ENCODE assay signal across 25 cellular contexts in genomic region chr6:111428803-111429202, GRCh38.
"Had no signal": no experiment of that assay in that cellular context is flagged by ENCODE, and none has a peak within 500 bp of the region (broad histone marks: within the 10 kb centered on the region; RNA-seq: fewer than 3 reads in every experiment).

No MANE protein-coding gene starts in this region.

- H3K27ac ChIP-seq: lower lobe of right lung, suprapubic skin, tibial nerve had no signal

- H3K9me3 ChIP-seq: suprapubic skin had no signal

- H3K4me3 ChIP-seq: lower lobe of right lung, smooth muscle cell, stomach, suprapubic skin, tibial nerve had no signal

- H3K4me2 ChIP-seq: smooth muscle cell had no signal

- ATAC-seq: activated naive CD8-positive, alpha-beta T cell treated with anti-CD3 and anti-CD28 coated beads, Interleukin-2, amount 50 U/mL, for 24 hours; activated T-cell treated with anti-CD3 and anti-CD28 coated beads, Interleukin-2, amount 50 U/mL, for 72 hours; lower lobe of right lung; sciatic nerve; stimulated activated memory B cell treated with anti-CD40 and anti-IgM and Interleukin-4, amounts not matched to agents 10 μg/mL and 1 μg/mL and 100 μg/mL, for 72 hours had no signal

- H3K27me3 ChIP-seq: stomach, suprapubic skin, tibial nerve had no signal

- H3K27ac Mint-ChIP-seq: activated CD4-positive, alpha-beta memory T cell treated with anti-CD3 and anti-CD28 coated beads, Interleukin-2, amount 10 ng/mL, durations not matched to agents 7 days and 5 days; activated naive CD4-positive, alpha-beta T cell treated with anti-CD3 and anti-CD28 coated beads for 36 hours; activated naive CD8-positive, alpha-beta T cell treated with anti-CD3 and anti-CD28 coated beads, Interleukin-2, amount 50 U/mL, for 24 hours; activated T-cell treated with anti-CD3 and anti-CD28 coated beads, Interleukin-2, amount 50 U/mL, for 72 hours; brain; stimulated activated memory B cell treated with anti-CD40 and anti-IgM and Interleukin-4, amounts not matched to agents 10 μg/mL and 1 μg/mL and 100 μg/mL, for 72 hours had no signal

- H3K4me3 Mint-ChIP-seq: activated CD4-positive, alpha-beta memory T cell treated with anti-CD3 and anti-CD28 coated beads, Interleukin-2, amount 10 ng/mL, durations not matched to agents 7 days and 5 days; activated naive CD4-positive, alpha-beta T cell treated with anti-CD3 and anti-CD28 coated beads for 36 hours; activated naive CD8-positive, alpha-beta T cell treated with anti-CD3 and anti-CD28 coated beads, Interleukin-2, amount 50 U/mL, for 24 hours; brain; neural crest cell; stimulated activated memory B cell treated with anti-CD40 and anti-IgM and Interleukin-4, amounts not matched to agents 10 μg/mL and 1 μg/mL and 100 μg/mL, for 72 hours had no signal

- H3K27me3 Mint-ChIP-seq: activated CD4-positive, alpha-beta memory T cell treated with anti-CD3 and anti-CD28 coated beads, Interleukin-2, amount 10 ng/mL, durations not matched to agents 7 days and 5 days; activated naive CD8-positive, alpha-beta T cell treated with anti-CD3 and anti-CD28 coated beads, Interleukin-2, amount 50 U/mL, for 24 hours; naive B cell; stimulated activated memory B cell treated with anti-CD40 and anti-IgM and Interleukin-4, amounts not matched to agents 10 μg/mL and 1 μg/mL and 100 μg/mL, for 72 hours had no signal

- DNase-seq: activated CD4-positive, alpha-beta memory T cell treated with anti-CD3 and anti-CD28 coated beads, Interleukin-2, amount 10 ng/mL, durations not matched to agents 7 days and 5 days; activated CD4-positive, alpha-beta T cell treated with anti-CD3 and anti-CD28 coated beads for 48 hours; activated effector memory CD4-positive, alpha-beta T cell treated with Interleukin-2 at 50 U/mL for 16 hours; activated naive CD4-positive, alpha-beta T cell treated with anti-CD3 and anti-CD28 coated beads for 36 hours; activated naive CD8-positive, alpha-beta T cell treated with anti-CD3 and anti-CD28 coated beads, Interleukin-2, amount 50 U/mL, for 24 hours; activated T-cell treated with anti-CD3 and anti-CD28 coated beads, Interleukin-2, amount 50 U/mL, for 72 hours; anterior cingulate cortex; dermis blood vessel endothelial cell; effector CD8-positive, alpha-beta T cell; erythroblast; foreskin fibroblast; kidney; lower lobe of right lung; naive B cell; occipital lobe; stimulated activated CD4-positive, alpha-beta T cell treated with anti-CD3 and anti-CD28 coated beads, Interleukin-15, amount 100 ng/mL, for 24 hours; stomach; T-helper 9 cell had no signal
